Comparison of ENCODE assay signal across 20 cellular contexts in the genomic region with DNA sequence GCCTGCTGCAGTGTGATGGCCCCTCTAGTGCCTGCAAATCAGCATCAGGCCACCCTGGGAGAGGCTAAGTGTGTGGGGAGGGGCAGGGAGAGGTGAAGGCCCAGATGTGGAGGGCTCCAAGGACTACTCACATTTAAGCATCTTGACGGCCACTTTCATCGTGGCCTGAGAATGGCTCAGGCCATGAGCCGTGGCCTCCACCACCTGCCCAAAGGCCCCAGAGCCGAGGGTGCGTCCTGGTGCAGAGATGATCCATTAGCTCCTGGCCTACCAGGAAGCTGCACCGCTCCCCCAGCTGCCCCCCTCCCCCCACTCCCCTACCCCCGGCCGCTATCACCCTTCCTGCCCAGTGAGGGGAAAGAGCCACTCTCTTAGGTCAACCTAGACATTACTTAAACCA. TPM values are rescaled to one million over a fixed set of nuclear protein-coding genes. Genes with fewer than 3 reads are reported as not detected.
"Had no signal": no experiment of that assay in that cellular context is flagged by ENCODE, and none has a peak within 500 bp of the region (broad histone marks: within the 10 kb centered on the region; RNA-seq: fewer than 3 reads in every experiment).

No MANE protein-coding gene starts in this region.

- H3K9me3 Mint-ChIP-seq: naive thymus-derived CD8-positive, alpha-beta T cell had no signal

- H3K27ac ChIP-seq: right atrium auricular region, sigmoid colon had no signal

- DNase-seq: cerebellar nuclear complex; dorsolateral prefrontal cortex; effector CD8-positive, alpha-beta T cell; foreskin melanocyte; head of caudate nucleus; hippocampal formation; kidney glomerular epithelial cell; stimulated activated CD4-positive, alpha-beta T cell treated with anti-CD3 and anti-CD28 coated beads, Interleukin-2, amount 100 ng/mL, for 48 hours; stimulated activated naive CD8-positive, alpha-beta T cell treated with anti-CD3 and anti-CD28 coated beads, Interleukin-15, Interleukin-2, amounts not matched to agents 100 U/mL and 50 U/mL, for 24 hours had no signal

- H3K4me3 Mint-ChIP-seq: naive thymus-derived CD8-positive, alpha-beta T cell had no signal

- H3K9me3 ChIP-seq: mucosa of descending colon, right atrium auricular region, sigmoid colon, tibial nerve, upper lobe of right lung had no signal

- H3K27me3 ChIP-seq: dorsolateral prefrontal cortex, right atrium auricular region, sigmoid colon, tibial nerve, upper lobe of right lung had no signal

- H3K36me3 Mint-ChIP-seq: naive thymus-derived CD8-positive, alpha-beta T cell had no signal

- H3K4me3 ChIP-seq: coronary artery, dorsolateral prefrontal cortex, mucosa of descending colon, right atrium auricular region, sigmoid colon, skin epidermis, tibial nerve, upper lobe of right lung had no signal

RNA-seq across cellular contexts. Expression of a gene that starts 42.0 kb away (rescaled TPM):
- total RNA-seq: lower leg skin; naive thymus-derived CD8-positive, alpha-beta T cell; omental fat pad; right atrium auricular region; temporal lobe; upper lobe of right lung had no signal
- polyA plus RNA-seq: naive thymus-derived CD8-positive, alpha-beta T cell had no signal
